1 cellular context compared by ENCODE assay signal in the genomic region with DNA sequence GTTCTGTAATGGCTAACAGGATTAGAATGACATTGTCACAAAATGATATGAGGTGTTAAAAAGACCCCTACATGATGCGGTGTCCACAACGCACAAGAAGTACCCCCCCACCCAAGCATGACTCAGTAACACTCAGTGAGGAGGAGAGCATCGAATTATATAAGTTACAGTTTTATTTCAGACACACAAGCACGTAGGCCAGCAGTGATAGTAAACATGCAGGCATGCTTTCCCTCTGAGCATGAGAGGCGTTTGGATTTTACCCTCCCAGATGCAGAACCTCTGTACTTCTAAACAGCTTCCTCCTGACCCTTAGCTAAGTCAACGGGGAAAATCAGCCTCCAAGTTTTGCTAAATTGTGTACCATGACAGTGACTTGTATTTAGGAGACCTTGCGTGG.
TF ChIP-seq lines count a peak whose summit lies in the region.

No MANE protein-coding gene starts in this region.

TF ChIP-seq in WTC11, 78 proteins besides CTCF, POLR2A, EP300 and RAD21 (continued from another document):
- TF ChIP-seq, protein P1, sequence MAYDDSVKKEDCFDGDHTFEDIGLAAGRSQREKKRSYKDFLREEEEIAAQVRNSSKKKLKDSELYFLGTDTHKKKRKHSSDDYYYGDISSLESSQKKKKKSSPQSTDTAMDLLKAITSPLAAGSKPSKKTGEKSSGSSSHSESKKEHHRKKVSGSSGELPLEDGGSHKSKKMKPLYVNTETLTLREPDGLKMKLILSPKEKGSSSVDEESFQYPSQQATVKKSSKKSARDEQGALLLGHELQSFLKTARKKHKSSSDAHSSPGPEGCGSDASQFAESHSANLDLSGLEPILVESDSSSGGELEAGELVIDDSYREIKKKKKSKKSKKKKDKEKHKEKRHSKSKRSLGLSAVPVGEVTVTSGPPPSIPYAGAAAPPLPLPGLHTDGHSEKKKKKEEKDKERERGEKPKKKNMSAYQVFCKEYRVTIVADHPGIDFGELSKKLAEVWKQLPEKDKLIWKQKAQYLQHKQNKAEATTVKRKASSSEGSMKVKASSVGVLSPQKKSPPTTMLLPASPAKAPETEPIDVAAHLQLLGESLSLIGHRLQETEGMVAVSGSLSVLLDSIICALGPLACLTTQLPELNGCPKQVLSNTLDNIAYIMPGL (CRISPR knock-in tag; IDR thresholded peaks at IDR 0.05): no peak
- TF ChIP-seq FOXJ3 (CRISPR knock-in tag; IDR thresholded peaks at IDR 0.05; ENCODE audit: borderline replicate concordance) (no peak), RELA (CRISPR knock-in tag; IDR thresholded peaks at IDR 0.05; ENCODE audit: borderline replicate concordance) (no peak), MXD4 (CRISPR knock-in tag; IDR thresholded peaks at IDR 0.05; ENCODE audit: borderline replicate concordance) (no peak), FOXP1 (CRISPR knock-in tag; IDR thresholded peaks at IDR 0.05; ENCODE audit: borderline replicate concordance) (no peak), SP1 (CRISPR knock-in tag; conservative IDR thresholded peaks at IDR 0.05) (no peak), SMAD4 (CRISPR knock-in tag; IDR thresholded peaks at IDR 0.05) (no peak), ZNF416 (CRISPR knock-in tag; IDR thresholded peaks at IDR 0.05) (no peak), GRHL2 (CRISPR knock-in tag; IDR thresholded peaks at IDR 0.05; ENCODE audit: insufficient replicate concordance, severe bottlenecking) (no peak), FOXK1 (CRISPR knock-in tag; IDR thresholded peaks at IDR 0.05) (no peak), ZNF138 (CRISPR knock-in tag; conservative IDR thresholded peaks at IDR 0.05) (no peak), TP53 (CRISPR knock-in tag; IDR thresholded peaks at IDR 0.05) (no peak)
- TF ChIP-seq, protein P2, sequence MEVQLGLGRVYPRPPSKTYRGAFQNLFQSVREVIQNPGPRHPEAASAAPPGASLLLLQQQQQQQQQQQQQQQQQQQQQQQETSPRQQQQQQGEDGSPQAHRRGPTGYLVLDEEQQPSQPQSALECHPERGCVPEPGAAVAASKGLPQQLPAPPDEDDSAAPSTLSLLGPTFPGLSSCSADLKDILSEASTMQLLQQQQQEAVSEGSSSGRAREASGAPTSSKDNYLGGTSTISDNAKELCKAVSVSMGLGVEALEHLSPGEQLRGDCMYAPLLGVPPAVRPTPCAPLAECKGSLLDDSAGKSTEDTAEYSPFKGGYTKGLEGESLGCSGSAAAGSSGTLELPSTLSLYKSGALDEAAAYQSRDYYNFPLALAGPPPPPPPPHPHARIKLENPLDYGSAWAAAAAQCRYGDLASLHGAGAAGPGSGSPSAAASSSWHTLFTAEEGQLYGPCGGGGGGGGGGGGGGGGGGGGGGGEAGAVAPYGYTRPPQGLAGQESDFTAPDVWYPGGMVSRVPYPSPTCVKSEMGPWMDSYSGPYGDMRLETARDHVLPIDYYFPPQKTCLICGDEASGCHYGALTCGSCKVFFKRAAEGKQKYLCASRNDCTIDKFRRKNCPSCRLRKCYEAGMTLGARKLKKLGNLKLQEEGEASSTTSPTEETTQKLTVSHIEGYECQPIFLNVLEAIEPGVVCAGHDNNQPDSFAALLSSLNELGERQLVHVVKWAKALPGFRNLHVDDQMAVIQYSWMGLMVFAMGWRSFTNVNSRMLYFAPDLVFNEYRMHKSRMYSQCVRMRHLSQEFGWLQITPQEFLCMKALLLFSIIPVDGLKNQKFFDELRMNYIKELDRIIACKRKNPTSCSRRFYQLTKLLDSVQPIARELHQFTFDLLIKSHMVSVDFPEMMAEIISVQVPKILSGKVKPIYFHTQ (CRISPR knock-in tag; IDR thresholded peaks at IDR 0.05): no peak
- TF ChIP-seq, protein P3, sequence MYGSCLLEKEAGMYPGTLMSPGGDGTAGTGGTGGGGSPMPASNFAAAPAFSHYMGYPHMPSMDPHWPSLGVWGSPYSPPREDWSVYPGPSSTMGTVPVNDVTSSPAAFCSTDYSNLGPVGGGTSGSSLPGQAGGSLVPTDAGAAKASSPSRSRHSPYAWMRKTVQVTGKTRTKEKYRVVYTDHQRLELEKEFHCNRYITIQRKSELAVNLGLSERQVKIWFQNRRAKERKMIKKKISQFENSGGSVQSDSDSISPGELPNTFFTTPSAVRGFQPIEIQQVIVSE (CRISPR knock-in tag; IDR thresholded peaks at IDR 0.05; ENCODE audit: borderline replicate concordance): no peak
- TF ChIP-seq, protein P4, sequence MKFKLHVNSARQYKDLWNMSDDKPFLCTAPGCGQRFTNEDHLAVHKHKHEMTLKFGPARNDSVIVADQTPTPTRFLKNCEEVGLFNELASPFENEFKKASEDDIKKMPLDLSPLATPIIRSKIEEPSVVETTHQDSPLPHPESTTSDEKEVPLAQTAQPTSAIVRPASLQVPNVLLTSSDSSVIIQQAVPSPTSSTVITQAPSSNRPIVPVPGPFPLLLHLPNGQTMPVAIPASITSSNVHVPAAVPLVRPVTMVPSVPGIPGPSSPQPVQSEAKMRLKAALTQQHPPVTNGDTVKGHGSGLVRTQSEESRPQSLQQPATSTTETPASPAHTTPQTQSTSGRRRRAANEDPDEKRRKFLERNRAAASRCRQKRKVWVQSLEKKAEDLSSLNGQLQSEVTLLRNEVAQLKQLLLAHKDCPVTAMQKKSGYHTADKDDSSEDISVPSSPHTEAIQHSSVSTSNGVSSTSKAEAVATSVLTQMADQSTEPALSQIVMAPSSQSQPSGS (CRISPR knock-in tag; IDR thresholded peaks at IDR 0.05; ENCODE audit: borderline replicate concordance, low read depth): no peak
- TF ChIP-seq, protein P5, sequence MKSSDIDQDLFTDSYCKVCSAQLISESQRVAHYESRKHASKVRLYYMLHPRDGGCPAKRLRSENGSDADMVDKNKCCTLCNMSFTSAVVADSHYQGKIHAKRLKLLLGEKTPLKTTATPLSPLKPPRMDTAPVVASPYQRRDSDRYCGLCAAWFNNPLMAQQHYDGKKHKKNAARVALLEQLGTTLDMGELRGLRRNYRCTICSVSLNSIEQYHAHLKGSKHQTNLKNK (CRISPR knock-in tag; IDR thresholded peaks at IDR 0.05): no peak
- TF ChIP-seq, protein P6, sequence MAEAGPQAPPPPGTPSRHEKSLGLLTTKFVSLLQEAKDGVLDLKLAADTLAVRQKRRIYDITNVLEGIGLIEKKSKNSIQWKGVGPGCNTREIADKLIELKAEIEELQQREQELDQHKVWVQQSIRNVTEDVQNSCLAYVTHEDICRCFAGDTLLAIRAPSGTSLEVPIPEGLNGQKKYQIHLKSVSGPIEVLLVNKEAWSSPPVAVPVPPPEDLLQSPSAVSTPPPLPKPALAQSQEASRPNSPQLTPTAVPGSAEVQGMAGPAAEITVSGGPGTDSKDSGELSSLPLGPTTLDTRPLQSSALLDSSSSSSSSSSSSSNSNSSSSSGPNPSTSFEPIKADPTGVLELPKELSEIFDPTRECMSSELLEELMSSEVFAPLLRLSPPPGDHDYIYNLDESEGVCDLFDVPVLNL (CRISPR knock-in tag; IDR thresholded peaks at IDR 0.05; ENCODE audit: borderline replicate concordance, low read depth): no peak
